ENCODE assay signal across 10 cellular contexts in the genomic region with DNA sequence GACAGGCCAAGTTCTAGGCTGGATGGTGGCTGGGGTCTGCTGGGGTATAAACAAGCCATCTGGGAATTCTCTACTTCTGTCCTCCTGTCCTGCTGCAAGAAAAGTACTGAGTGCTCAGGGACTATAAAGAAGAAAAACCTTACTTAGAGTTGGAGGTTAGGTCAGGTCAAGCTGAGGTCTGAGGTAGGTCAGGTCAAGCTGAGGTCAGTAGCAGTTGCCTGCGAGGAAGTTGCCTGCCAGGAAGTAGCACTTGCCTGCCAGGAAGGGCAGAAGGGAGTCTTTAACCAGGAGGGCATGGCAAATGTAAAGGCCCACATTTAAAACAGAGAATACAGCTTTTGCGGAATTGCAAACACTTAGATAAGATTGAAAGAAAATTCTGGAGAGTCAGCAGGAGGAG. TPM values are rescaled to one million over a fixed set of nuclear protein-coding genes. Genes with fewer than 3 reads are reported as not detected.
"Had no signal": no experiment of that assay in that cellular context is flagged by ENCODE, and none has a peak within 500 bp of the region (broad histone marks: within the 10 kb centered on the region; RNA-seq: fewer than 3 reads in every experiment).

No MANE protein-coding gene starts in this region.

- H3K9me3 Mint-ChIP-seq: activated T-helper 1 cell treated with anti-CD3 and anti-CD28 coated beads, Interleukin-12 subunit alpha, Interleukin-12 subunit beta, Interleukin-2, Interleukin-4 antibody, amounts not matched to agents 30 ng/mL and 10 ng/mL and 1 ng/mL, durations not matched to agents 14 hours and 24 hours and 36 hours had no signal

- H3K4me3 Mint-ChIP-seq: activated T-helper 1 cell treated with anti-CD3 and anti-CD28 coated beads, Interleukin-12 subunit alpha, Interleukin-12 subunit beta, Interleukin-2, Interleukin-4 antibody, amounts not matched to agents 30 ng/mL and 10 ng/mL and 1 ng/mL, durations not matched to agents 14 hours and 24 hours and 36 hours; naive B cell had no signal

- H3K36me3 Mint-ChIP-seq: naive B cell had no signal

- DNase-seq: activated CD4-positive, alpha-beta T cell treated with anti-CD3 and anti-CD28 coated beads for 4 hours; activated naive CD4-positive, alpha-beta T cell; aorta; dorsolateral prefrontal cortex; glutamatergic neuron; naive B cell; posterior cingulate gyrus; stimulated activated CD4-positive, alpha-beta T cell treated with anti-CD3 and anti-CD28 coated beads, Interleukin-4, amount 100 ng/mL, for 4 hours; stomach had no signal

- H3K27ac Mint-ChIP-seq: activated T-helper 1 cell treated with anti-CD3 and anti-CD28 coated beads, Interleukin-12 subunit alpha, Interleukin-12 subunit beta, Interleukin-2, Interleukin-4 antibody, amounts not matched to agents 30 ng/mL and 10 ng/mL and 1 ng/mL, durations not matched to agents 14 hours and 24 hours and 36 hours; naive B cell had no signal

- H3K4me1 Mint-ChIP-seq: naive B cell had no signal

RNA-seq across cellular contexts. Expression of gene PRLR, which starts 51.3 kb away (rescaled TPM):
- total RNA-seq: activated T-helper 1 cell treated with anti-CD3 and anti-CD28 coated beads, Interleukin-12 subunit alpha, Interleukin-12 subunit beta, Interleukin-2, Interleukin-4 antibody, amounts not matched to agents 30 ng/mL and 10 ng/mL and 1 ng/mL, durations not matched to agents 14 hours and 24 hours and 36 hours had no signal
